Comparison of ENCODE assay signal across 14 cellular contexts in genomic region chr18:31268985-31269406, GRCh38. TPM values are rescaled to one million over a fixed set of nuclear protein-coding genes. Genes with fewer than 3 reads are reported as not detected.
A peak's percentile ranks its signal among the peaks of the same experiment; 100 is the strongest.
DNase-seq lines count a peak whose midpoint lies in the region; ATAC-seq and TF ChIP-seq lines count a peak whose summit lies in the region.
"Had no signal": no experiment of that assay in that cellular context is flagged by ENCODE, and none has a peak within 500 bp of the region (broad histone marks: within the 10 kb centered on the region; RNA-seq: fewer than 3 reads in every experiment).

No MANE protein-coding gene starts in this region.

- TF ChIP-seq RAD21 in Ishikawa (IDR thresholded peaks at IDR 0.05; ENCODE audit: low read depth), result no peak

- no peak overlapping the region for H3K27ac ChIP-seq in colonic mucosa
- H3K27ac ChIP-seq in vagina, result no peak overlapping the region
- no peak overlapping the region for H3K27ac ChIP-seq in tibial artery
- H3K27ac ChIP-seq: dorsolateral prefrontal cortex had no signal

- no peak for TF ChIP-seq EP300 in Ishikawa (IDR thresholded peaks at IDR 0.05; ENCODE audit: borderline replicate concordance)

- H3K4me1 Mint-ChIP-seq in stimulated activated naive B cell treated with anti-CD40 and anti-IgM and Interleukin-4, amounts not matched to agents 10 μg/mL and 1 μg/mL and 100 μg/mL, for 72 hours, result no peaks in the 10 kb centered on the region
- H3K4me1 Mint-ChIP-seq in stimulated activated effector memory CD8-positive, alpha-beta T cell treated with anti-CD3 and anti-CD28 coated beads, Interleukin-12 subunit alpha, Interleukin-12 subunit beta, amount 100 ng/mL, for 72 hours, result no peaks in the 10 kb centered on the region
- H3K4me1 Mint-ChIP-seq: activated naive CD8-positive, alpha-beta T cell treated with anti-CD3 and anti-CD28 coated beads for 36 hours; T-helper 17 cell had no signal

- H3K36me3 ChIP-seq in colonic mucosa, result no peaks in the 10 kb centered on the region
- H3K36me3 ChIP-seq in vagina, result no peaks in the 10 kb centered on the region
- H3K36me3 ChIP-seq in tibial artery, result no peaks in the 10 kb centered on the region

- TF ChIP-seq POLR2A in vagina (IDR thresholded peaks at IDR 0.05), result no peak

- no peak overlapping the region for H3K4me3 Mint-ChIP-seq in stimulated activated naive B cell treated with anti-CD40 and anti-IgM and Interleukin-4, amounts not matched to agents 10 μg/mL and 1 μg/mL and 100 μg/mL, for 72 hours
- no peak overlapping the region for H3K4me3 Mint-ChIP-seq in stimulated activated effector memory CD8-positive, alpha-beta T cell treated with anti-CD3 and anti-CD28 coated beads, Interleukin-12 subunit alpha, Interleukin-12 subunit beta, amount 100 ng/mL, for 72 hours
- H3K4me3 Mint-ChIP-seq: activated CD8-positive, alpha-beta T cell treated with anti-CD3 and anti-CD28 coated beads for 36 hours; activated naive CD8-positive, alpha-beta T cell treated with anti-CD3 and anti-CD28 coated beads for 36 hours; T-helper 17 cell had no signal

- H3K27me3 ChIP-seq in colonic mucosa, result no peaks in the 10 kb centered on the region
- H3K27me3 ChIP-seq in vagina, result no peaks in the 10 kb centered on the region
- no peaks in the 10 kb centered on the region for H3K27me3 ChIP-seq in tibial artery
- H3K27me3 ChIP-seq: dorsolateral prefrontal cortex had no signal

- H3K9me3 ChIP-seq in colonic mucosa (no peaks in the 10 kb centered on the region), vagina (no peaks in the 10 kb centered on the region), tibial artery (no peaks in the 10 kb centered on the region)

- no peak overlapping the region for H3K9ac ChIP-seq in colonic mucosa (ENCODE audit: low read depth in 2 of 2, low read length in 2 of 2)

- DNase-seq in colonic mucosa (peak; percentile 34), omental fat pad (ENCODE audit: low spot score) (no peak), vagina (ENCODE audit: extremely low spot score in 2 of 2) (no peak), tibial artery (no peak)
- no peak for DNase-seq in stimulated activated naive B cell treated with anti-CD40 and anti-IgM and Interleukin-4, amounts not matched to agents 10 μg/mL and 1 μg/mL and 100 μg/mL, for 72 hours
- no peak for DNase-seq in stimulated activated effector memory CD8-positive, alpha-beta T cell treated with anti-CD3 and anti-CD28 coated beads, Interleukin-12 subunit alpha, Interleukin-12 subunit beta, amount 100 ng/mL, for 72 hours (ENCODE audit: low spot score in 2 of 2)
- DNase-seq: activated CD8-positive, alpha-beta T cell treated with anti-CD3 and anti-CD28 coated beads for 36 hours; activated naive CD8-positive, alpha-beta T cell treated with anti-CD3 and anti-CD28 coated beads for 36 hours; dorsolateral prefrontal cortex; MM.1S; T-helper 17 cell had no signal

- H3K36me3 Mint-ChIP-seq in stimulated activated naive B cell treated with anti-CD40 and anti-IgM and Interleukin-4, amounts not matched to agents 10 μg/mL and 1 μg/mL and 100 μg/mL, for 72 hours, result no peaks in the 10 kb centered on the region
- H3K36me3 Mint-ChIP-seq in stimulated activated effector memory CD8-positive, alpha-beta T cell treated with anti-CD3 and anti-CD28 coated beads, Interleukin-12 subunit alpha, Interleukin-12 subunit beta, amount 100 ng/mL, for 72 hours, result no peaks in the 10 kb centered on the region
- H3K36me3 Mint-ChIP-seq: activated naive CD8-positive, alpha-beta T cell treated with anti-CD3 and anti-CD28 coated beads for 36 hours had no signal

- H3K9me3 Mint-ChIP-seq in stimulated activated naive B cell treated with anti-CD40 and anti-IgM and Interleukin-4, amounts not matched to agents 10 μg/mL and 1 μg/mL and 100 μg/mL, for 72 hours, result no peaks in the 10 kb centered on the region
- peaks cover 11% of the 10 kb centered on the region for H3K9me3 Mint-ChIP-seq in stimulated activated effector memory CD8-positive, alpha-beta T cell treated with anti-CD3 and anti-CD28 coated beads, Interleukin-12 subunit alpha, Interleukin-12 subunit beta, amount 100 ng/mL, for 72 hours
- H3K9me3 Mint-ChIP-seq: activated CD8-positive, alpha-beta T cell treated with anti-CD3 and anti-CD28 coated beads for 36 hours; activated naive CD8-positive, alpha-beta T cell treated with anti-CD3 and anti-CD28 coated beads for 36 hours had no signal

- H3K4me3 ChIP-seq in colonic mucosa (no peak overlapping the region), vagina (no peak overlapping the region), tibial artery (no peak overlapping the region)
- H3K4me3 ChIP-seq: dorsolateral prefrontal cortex had no signal

- intact Hi-C loops in colonic mucosa (cut with DNase I) (no loop called here), vagina (cut with DNase I) (no loop called here), tibial artery (cut with DNase I; ENCODE audit: low total_unique reads) (no loop called here)

- H3K4me1 ChIP-seq in colonic mucosa, result no peaks in the 10 kb centered on the region
- no peaks in the 10 kb centered on the region for H3K4me1 ChIP-seq in vagina
- no peaks in the 10 kb centered on the region for H3K4me1 ChIP-seq in tibial artery

- no peak overlapping the region for H3K27ac Mint-ChIP-seq in stimulated activated naive B cell treated with anti-CD40 and anti-IgM and Interleukin-4, amounts not matched to agents 10 μg/mL and 1 μg/mL and 100 μg/mL, for 72 hours
- H3K27ac Mint-ChIP-seq in stimulated activated effector memory CD8-positive, alpha-beta T cell treated with anti-CD3 and anti-CD28 coated beads, Interleukin-12 subunit alpha, Interleukin-12 subunit beta, amount 100 ng/mL, for 72 hours, result no peak overlapping the region
- H3K27ac Mint-ChIP-seq: activated CD8-positive, alpha-beta T cell treated with anti-CD3 and anti-CD28 coated beads for 36 hours; activated naive CD8-positive, alpha-beta T cell treated with anti-CD3 and anti-CD28 coated beads for 36 hours; T-helper 17 cell had no signal

- peak; percentile 34 for ATAC-seq in GM21360 (IDR thresholded peaks at IDR 0.05; ENCODE audit: unreplicated experiment)
- peak; percentile 78 for ATAC-seq in omental fat pad (ENCODE audit: low FRiP score)
- ATAC-seq in stimulated activated naive B cell treated with anti-CD40 and anti-IgM and Interleukin-4, amounts not matched to agents 10 μg/mL and 1 μg/mL and 100 μg/mL, for 72 hours (replicated peaks), result no peak
- no peak for ATAC-seq in stimulated activated effector memory CD8-positive, alpha-beta T cell treated with anti-CD3 and anti-CD28 coated beads, Interleukin-12 subunit alpha, Interleukin-12 subunit beta, amount 100 ng/mL, for 72 hours
- ATAC-seq: activated CD8-positive, alpha-beta T cell treated with anti-CD3 and anti-CD28 coated beads for 36 hours; T-helper 17 cell had no signal

- TF ChIP-seq CTCF in colonic mucosa (IDR thresholded peaks at IDR 0.05) (no peak), omental fat pad (IDR thresholded peaks at IDR 0.05) (no peak), vagina (IDR thresholded peaks at IDR 0.05) (no peak), tibial artery (IDR thresholded peaks at IDR 0.05) (no peak)

- H3K27me3 Mint-ChIP-seq in stimulated activated naive B cell treated with anti-CD40 and anti-IgM and Interleukin-4, amounts not matched to agents 10 μg/mL and 1 μg/mL and 100 μg/mL, for 72 hours, result no peaks in the 10 kb centered on the region
- H3K27me3 Mint-ChIP-seq: activated CD8-positive, alpha-beta T cell treated with anti-CD3 and anti-CD28 coated beads for 36 hours; activated naive CD8-positive, alpha-beta T cell treated with anti-CD3 and anti-CD28 coated beads for 36 hours; T-helper 17 cell had no signal

TF ChIP-seq in Ishikawa, 13 proteins besides CTCF, POLR2A, EP300 and RAD21:
- TF ChIP-seq NFIC (IDR thresholded peaks at IDR 0.05) (peak; percentile 64), USF1 (IDR thresholded peaks at IDR 0.05) (no peak)
- TF ChIP-seq, protein P1, sequence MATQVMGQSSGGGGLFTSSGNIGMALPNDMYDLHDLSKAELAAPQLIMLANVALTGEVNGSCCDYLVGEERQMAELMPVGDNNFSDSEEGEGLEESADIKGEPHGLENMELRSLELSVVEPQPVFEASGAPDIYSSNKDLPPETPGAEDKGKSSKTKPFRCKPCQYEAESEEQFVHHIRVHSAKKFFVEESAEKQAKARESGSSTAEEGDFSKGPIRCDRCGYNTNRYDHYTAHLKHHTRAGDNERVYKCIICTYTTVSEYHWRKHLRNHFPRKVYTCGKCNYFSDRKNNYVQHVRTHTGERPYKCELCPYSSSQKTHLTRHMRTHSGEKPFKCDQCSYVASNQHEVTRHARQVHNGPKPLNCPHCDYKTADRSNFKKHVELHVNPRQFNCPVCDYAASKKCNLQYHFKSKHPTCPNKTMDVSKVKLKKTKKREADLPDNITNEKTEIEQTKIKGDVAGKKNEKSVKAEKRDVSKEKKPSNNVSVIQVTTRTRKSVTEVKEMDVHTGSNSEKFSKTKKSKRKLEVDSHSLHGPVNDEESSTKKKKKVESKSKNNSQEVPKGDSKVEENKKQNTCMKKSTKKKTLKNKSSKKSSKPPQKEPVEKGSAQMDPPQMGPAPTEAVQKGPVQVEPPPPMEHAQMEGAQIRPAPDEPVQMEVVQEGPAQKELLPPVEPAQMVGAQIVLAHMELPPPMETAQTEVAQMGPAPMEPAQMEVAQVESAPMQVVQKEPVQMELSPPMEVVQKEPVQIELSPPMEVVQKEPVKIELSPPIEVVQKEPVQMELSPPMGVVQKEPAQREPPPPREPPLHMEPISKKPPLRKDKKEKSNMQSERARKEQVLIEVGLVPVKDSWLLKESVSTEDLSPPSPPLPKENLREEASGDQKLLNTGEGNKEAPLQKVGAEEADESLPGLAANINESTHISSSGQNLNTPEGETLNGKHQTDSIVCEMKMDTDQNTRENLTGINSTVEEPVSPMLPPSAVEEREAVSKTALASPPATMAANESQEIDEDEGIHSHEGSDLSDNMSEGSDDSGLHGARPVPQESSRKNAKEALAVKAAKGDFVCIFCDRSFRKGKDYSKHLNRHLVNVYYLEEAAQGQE (IDR thresholded peaks at IDR 0.05; ENCODE audit: low read depth), result no peak
TF ChIP-seq in Ishikawa: peak in this region for 1.

RNA-seq across cellular contexts. Expression of gene DSG1, which starts 49.0 kb away (rescaled TPM):
- total RNA-seq in colonic mucosa (not detected), omental fat pad (under 1 TPM in 2 of 4 donors, not detected in 2; 0.19 to 0.63 TPM), vagina (122 TPM)
- total RNA-seq: activated CD8-positive, alpha-beta T cell treated with anti-CD3 and anti-CD28 coated beads for 36 hours; activated naive CD8-positive, alpha-beta T cell treated with anti-CD3 and anti-CD28 coated beads for 36 hours; myocyte; T-helper 17 cell had no signal

Comparison
In these comparisons a context has a peak if more than half of its experiments do, and no peak if none do; other contexts are left out.
1. ATAC-seq: peak in GM21360 (single experiment) and omental fat pad (single experiment); none in stimulated activated naive B cell treated with anti-CD40 and anti-IgM and Interleukin-4, amounts not matched to agents 10 μg/mL and 1 μg/mL and 100 μg/mL, for 72 hours (0 of 2) and stimulated activated effector memory CD8-positive, alpha-beta T cell treated with anti-CD3 and anti-CD28 coated beads, Interleukin-12 subunit alpha, Interleukin-12 subunit beta, amount 100 ng/mL, for 72 hours (single experiment).
2. RNA of gene DSG1, which starts 49.0 kb away (total RNA-seq): 122 TPM in vagina (single experiment); 0.19 to 0.63 TPM in omental fat pad and not detected in colonic mucosa; every median in the first group is over 10 times any median in the second.